In genomic region chr1:184186167-184186566, GRCh38 we compare ENCODE assay signal across 17 cellular contexts.
DNase-seq lines count a peak whose midpoint lies in the region; ATAC-seq and TF ChIP-seq lines count a peak whose summit lies in the region.
"Had no signal": no experiment of that assay in that cellular context is flagged by ENCODE, and none has a peak within 500 bp of the region (broad histone marks: within the 10 kb centered on the region; RNA-seq: fewer than 3 reads in every experiment).

No MANE protein-coding gene starts in this region.

- intact Hi-C loops in mucosa of descending colon (cut with DNase I, micrococcal nuclease), result no loop called here

- H3K36me3 ChIP-seq in mucosa of descending colon (ENCODE audit: low read depth), result no peaks in the 10 kb centered on the region
- H3K36me3 ChIP-seq: BE2C had no signal

- no peaks in the 10 kb centered on the region for H3K4me1 ChIP-seq in mucosa of descending colon (ENCODE audit: low read depth)

- no peak for TF ChIP-seq CTCF in mucosa of descending colon (IDR thresholded peaks at IDR 0.05)

- H3K4me3 ChIP-seq in mucosa of descending colon, result no peak overlapping the region

- no peaks in the 10 kb centered on the region for H3K9me3 ChIP-seq in mucosa of descending colon
- H3K9me3 ChIP-seq: BE2C, SK-N-SH had no signal

- ATAC-seq in mucosa of descending colon, result peak; percentile 43
- no peak for ATAC-seq in HG03095 (IDR thresholded peaks at IDR 0.05; ENCODE audit: unreplicated experiment)
- ATAC-seq: PC-3 had no signal

- DNase-seq in COLO668 (lab: John Stamatoyannopoulos, UW; ENCODE audit: unreplicated experiment), result peak; percentile 24
- DNase-seq in DMS53 treated with DMSO at 0.1 percent for 48 hours (lab: John Stamatoyannopoulos, UW; ENCODE audit: unreplicated experiment), result peak; percentile 97
- peak; percentile 85 to 92 for DNase-seq in NCI-H526 (lab: John Stamatoyannopoulos, UW)
- no peak for DNase-seq in mucosa of descending colon
- no peak for DNase-seq in activated CD4-positive, alpha-beta T cell treated with anti-CD3 and anti-CD28 coated beads, Interleukin-2, amount 50 U/mL, for 4 hours
- DNase-seq in activated CD8-positive, alpha-beta memory T cell treated with anti-CD3 and anti-CD28 coated beads, Interleukin-2, amount 50 U/mL, for 4 hours, result no peak
- DNase-seq: BE2C; CD8-positive, alpha-beta memory T cell; KBM-7; MM.1S; NCI-H1417 treated with DMSO at 0.1 percent for 48 hours; NCI-H1694 treated with DMSO at 0.1 percent for 48 hours; NK-92 treated with Interleukin-12 subunit alpha and Interleukin-12 subunit beta, amount 100 ng/mL, for 24 hours; PC-3; SK-N-SH; T-helper 2 cell had no signal

Comparison
In these comparisons a context has a peak if more than half of its experiments do, and no peak if none do; other contexts are left out.
1. DNase-seq: peak in COLO668 (single experiment), DMS53 treated with DMSO at 0.1 percent for 48 hours (single experiment) and NCI-H526 (2 of 2); none in mucosa of descending colon (0 of 3), activated CD4-positive, alpha-beta T cell treated with anti-CD3 and anti-CD28 coated beads, Interleukin-2, amount 50 U/mL, for 4 hours (0 of 2) and activated CD8-positive, alpha-beta memory T cell treated with anti-CD3 and anti-CD28 coated beads, Interleukin-2, amount 50 U/mL, for 4 hours (single experiment).